24 cellular contexts compared by ENCODE assay signal in the genomic region with DNA sequence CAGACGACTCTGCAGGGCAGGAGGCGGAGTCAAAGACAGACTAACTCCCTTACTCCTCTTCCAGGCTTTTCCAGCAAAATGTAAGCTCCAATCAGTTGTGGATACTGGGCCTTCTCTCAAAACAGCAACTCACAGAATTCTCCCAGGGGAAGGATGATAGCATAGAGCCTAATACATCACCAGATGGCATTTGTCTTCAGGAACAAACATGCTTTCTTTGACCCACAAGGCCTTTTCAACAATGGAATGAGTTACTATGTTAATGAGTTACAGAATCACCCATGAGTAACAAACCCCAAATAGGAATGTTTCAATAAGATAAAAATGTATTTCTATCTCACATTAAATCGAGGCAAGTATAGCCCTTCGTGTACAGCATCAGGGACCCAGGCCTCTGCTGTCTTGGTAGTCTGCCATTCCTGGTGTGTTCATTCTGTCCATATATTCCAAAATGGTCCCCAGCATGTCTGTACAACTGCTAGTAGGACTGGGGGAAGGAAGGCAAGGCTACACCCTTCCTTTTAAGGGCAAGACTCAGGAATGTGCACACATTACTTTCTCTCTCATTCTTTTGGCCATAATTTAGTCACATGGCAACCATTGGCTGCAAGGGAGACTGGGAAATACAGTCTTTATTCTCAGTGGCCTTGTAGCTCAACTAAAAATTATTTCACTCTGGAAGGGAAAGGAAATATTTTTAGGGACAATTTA.
A peak's percentile ranks its signal among the peaks of the same experiment; 100 is the strongest.
DNase-seq lines count a peak whose midpoint lies in the region; ATAC-seq and TF ChIP-seq lines count a peak whose summit lies in the region.
"Had no signal": no experiment of that assay in that cellular context is flagged by ENCODE, and none has a peak within 500 bp of the region (broad histone marks: within the 10 kb centered on the region; RNA-seq: fewer than 3 reads in every experiment).

No MANE protein-coding gene starts in this region.

- ATAC-seq in stimulated activated effector memory CD8-positive, alpha-beta T cell treated with anti-CD3 and anti-CD28 coated beads, Interleukin-12 subunit alpha, Interleukin-12 subunit beta, amount 100 ng/mL, for 72 hours: no peak
- no peak for ATAC-seq in natural killer cell
- ATAC-seq: HepG2; mucosa of descending colon; Panc1; stimulated activated naive CD8-positive, alpha-beta T cell treated with anti-CD3 and anti-CD28 coated beads, Interleukin-15, amount 100 ng/mL, for 72 hours; T-cell had no signal

- H3K27ac Mint-ChIP-seq in progenitor cell of endocrine pancreas (peak overlapping the region; percentile 90), natural killer cell (no peak overlapping the region)
- H3K27ac Mint-ChIP-seq in stimulated activated effector memory CD8-positive, alpha-beta T cell treated with anti-CD3 and anti-CD28 coated beads, Interleukin-12 subunit alpha, Interleukin-12 subunit beta, amount 100 ng/mL, for 72 hours: no peak overlapping the region
- H3K27ac Mint-ChIP-seq: activated CD4-positive, alpha-beta memory T cell treated with anti-CD3 and anti-CD28 coated beads, Interleukin-2, amount 10 ng/mL, durations not matched to agents 7 days and 5 days; activated naive CD8-positive, alpha-beta T cell treated with anti-CD3 and anti-CD28 coated beads, Interleukin-2, amount 10 ng/mL, durations not matched to agents 7 days and 5 days; CD4-positive, CD25-positive, alpha-beta regulatory T cell; immature natural killer cell; stimulated activated naive CD8-positive, alpha-beta T cell treated with anti-CD3 and anti-CD28 coated beads, Interleukin-15, amount 100 ng/mL, for 72 hours; T-cell had no signal

- intact Hi-C loops in natural killer cell (cut with micrococcal nuclease): no loop called here

- H3K36me3 Mint-ChIP-seq in progenitor cell of endocrine pancreas (ENCODE audit: insufficient read depth) (no peaks in the 10 kb centered on the region), natural killer cell (no peaks in the 10 kb centered on the region)
- H3K36me3 Mint-ChIP-seq in stimulated activated effector memory CD8-positive, alpha-beta T cell treated with anti-CD3 and anti-CD28 coated beads, Interleukin-12 subunit alpha, Interleukin-12 subunit beta, amount 100 ng/mL, for 72 hours: no peaks in the 10 kb centered on the region
- H3K36me3 Mint-ChIP-seq: activated naive CD8-positive, alpha-beta T cell treated with anti-CD3 and anti-CD28 coated beads, Interleukin-2, amount 10 ng/mL, durations not matched to agents 7 days and 5 days; CD4-positive, CD25-positive, alpha-beta regulatory T cell; immature natural killer cell; T-cell had no signal

- H3K4me3 Mint-ChIP-seq in progenitor cell of endocrine pancreas (ENCODE audit: low read depth) (no peak overlapping the region), natural killer cell (no peak overlapping the region)
- H3K4me3 Mint-ChIP-seq in stimulated activated effector memory CD8-positive, alpha-beta T cell treated with anti-CD3 and anti-CD28 coated beads, Interleukin-12 subunit alpha, Interleukin-12 subunit beta, amount 100 ng/mL, for 72 hours: no peak overlapping the region
- H3K4me3 Mint-ChIP-seq: activated CD4-positive, alpha-beta memory T cell treated with anti-CD3 and anti-CD28 coated beads, Interleukin-2, amount 10 ng/mL, durations not matched to agents 7 days and 5 days; activated naive CD8-positive, alpha-beta T cell treated with anti-CD3 and anti-CD28 coated beads, Interleukin-2, amount 10 ng/mL, durations not matched to agents 7 days and 5 days; CD4-positive, CD25-positive, alpha-beta regulatory T cell; immature natural killer cell; stimulated activated naive CD8-positive, alpha-beta T cell treated with anti-CD3 and anti-CD28 coated beads, Interleukin-15, amount 100 ng/mL, for 72 hours; T-cell had no signal

- no peaks in the 10 kb centered on the region for H3K27me3 Mint-ChIP-seq in progenitor cell of endocrine pancreas
- peaks cover 0 to 3% of the 10 kb centered on the region in 2 donors for H3K27me3 Mint-ChIP-seq in natural killer cell (ENCODE audit: low read depth in 2 of 2)
- H3K27me3 Mint-ChIP-seq: activated CD4-positive, alpha-beta memory T cell treated with anti-CD3 and anti-CD28 coated beads, Interleukin-2, amount 10 ng/mL, durations not matched to agents 7 days and 5 days had no signal

- TF ChIP-seq CTCF in progenitor cell of endocrine pancreas (IDR thresholded peaks at IDR 0.05; ENCODE audit: unreplicated experiment) (no peak), natural killer cell (IDR thresholded peaks at IDR 0.05) (no peak)

- H3K4me1 Mint-ChIP-seq in progenitor cell of endocrine pancreas (ENCODE audit: low read depth) (peaks cover 27% of the 10 kb centered on the region), natural killer cell (no peaks in the 10 kb centered on the region)
- no peaks in the 10 kb centered on the region for H3K4me1 Mint-ChIP-seq in stimulated activated effector memory CD8-positive, alpha-beta T cell treated with anti-CD3 and anti-CD28 coated beads, Interleukin-12 subunit alpha, Interleukin-12 subunit beta, amount 100 ng/mL, for 72 hours
- H3K4me1 Mint-ChIP-seq: activated CD4-positive, alpha-beta memory T cell treated with anti-CD3 and anti-CD28 coated beads, Interleukin-2, amount 10 ng/mL, durations not matched to agents 7 days and 5 days; activated naive CD8-positive, alpha-beta T cell treated with anti-CD3 and anti-CD28 coated beads, Interleukin-2, amount 10 ng/mL, durations not matched to agents 7 days and 5 days; CD4-positive, CD25-positive, alpha-beta regulatory T cell; immature natural killer cell; stimulated activated naive CD8-positive, alpha-beta T cell treated with anti-CD3 and anti-CD28 coated beads, Interleukin-15, amount 100 ng/mL, for 72 hours; T-cell had no signal

- peaks cover 9% of the 10 kb centered on the region for H3K9me3 Mint-ChIP-seq in progenitor cell of endocrine pancreas (ENCODE audit: low read depth)
- H3K9me3 Mint-ChIP-seq in stimulated activated effector memory CD8-positive, alpha-beta T cell treated with anti-CD3 and anti-CD28 coated beads, Interleukin-12 subunit alpha, Interleukin-12 subunit beta, amount 100 ng/mL, for 72 hours: no peaks in the 10 kb centered on the region
- H3K9me3 Mint-ChIP-seq in natural killer cell: no peaks in the 10 kb centered on the region
- H3K9me3 Mint-ChIP-seq: activated CD4-positive, alpha-beta memory T cell treated with anti-CD3 and anti-CD28 coated beads, Interleukin-2, amount 10 ng/mL, durations not matched to agents 7 days and 5 days; activated naive CD8-positive, alpha-beta T cell treated with anti-CD3 and anti-CD28 coated beads, Interleukin-2, amount 10 ng/mL, durations not matched to agents 7 days and 5 days; stimulated activated naive CD8-positive, alpha-beta T cell treated with anti-CD3 and anti-CD28 coated beads, Interleukin-15, amount 100 ng/mL, for 72 hours had no signal

- DNase-seq in DMS 273 treated with DMSO at 0.1 percent for 48 hours (lab: John Stamatoyannopoulos, UW): peak; percentile 65
- DNase-seq in NCI-H69 (lab: John Stamatoyannopoulos, UW): peak; percentile 88
- DNase-seq in glomerular visceral epithelial cell (ENCODE audit: extremely low spot score): peak; percentile 76
- no peak for DNase-seq in progenitor cell of endocrine pancreas (ENCODE audit: low spot score, unreplicated experiment)
- no peak for DNase-seq in stimulated activated effector memory CD8-positive, alpha-beta T cell treated with anti-CD3 and anti-CD28 coated beads, Interleukin-12 subunit alpha, Interleukin-12 subunit beta, amount 100 ng/mL, for 72 hours (ENCODE audit: low spot score in 2 of 2)
- DNase-seq in activated CD4-positive, alpha-beta T cell treated with anti-CD3 and anti-CD28 coated beads for 48 hours: no peak
- DNase-seq in natural killer cell: no peak
- DNase-seq: activated CD4-positive, alpha-beta memory T cell treated with anti-CD3 and anti-CD28 coated beads, Interleukin-2, amount 10 ng/mL, durations not matched to agents 7 days and 5 days; activated effector memory CD4-positive, alpha-beta T cell treated with Interleukin-2 at 50 U/mL for 16 hours; activated naive CD8-positive, alpha-beta T cell treated with anti-CD3 and anti-CD28 coated beads, Interleukin-2, amount 10 ng/mL, durations not matched to agents 7 days and 5 days; CD4-positive, CD25-positive, alpha-beta regulatory T cell; HCEC 1CT; immature natural killer cell; mucosa of descending colon; NCI-H1048; NCI-H1930; NCI-H510A; posterior cingulate gyrus; SJCRH30; stimulated activated naive CD8-positive, alpha-beta T cell treated with anti-CD3 and anti-CD28 coated beads, Interleukin-15, amount 100 ng/mL, for 72 hours; T-cell; thyroid gland had no signal

Comparison
In these comparisons a context has a peak if more than half of its experiments do, and no peak if none do; other contexts are left out.
1. DNase-seq: peak in DMS 273 treated with DMSO at 0.1 percent for 48 hours (single experiment), NCI-H69 (single experiment) and glomerular visceral epithelial cell (single experiment); none in progenitor cell of endocrine pancreas (single experiment), stimulated activated effector memory CD8-positive, alpha-beta T cell treated with anti-CD3 and anti-CD28 coated beads, Interleukin-12 subunit alpha, Interleukin-12 subunit beta, amount 100 ng/mL, for 72 hours (0 of 2), activated CD4-positive, alpha-beta T cell treated with anti-CD3 and anti-CD28 coated beads for 48 hours (single experiment) and natural killer cell (single experiment).